Comparison of ENCODE assay signal across 25 cellular contexts in the genomic region with DNA sequence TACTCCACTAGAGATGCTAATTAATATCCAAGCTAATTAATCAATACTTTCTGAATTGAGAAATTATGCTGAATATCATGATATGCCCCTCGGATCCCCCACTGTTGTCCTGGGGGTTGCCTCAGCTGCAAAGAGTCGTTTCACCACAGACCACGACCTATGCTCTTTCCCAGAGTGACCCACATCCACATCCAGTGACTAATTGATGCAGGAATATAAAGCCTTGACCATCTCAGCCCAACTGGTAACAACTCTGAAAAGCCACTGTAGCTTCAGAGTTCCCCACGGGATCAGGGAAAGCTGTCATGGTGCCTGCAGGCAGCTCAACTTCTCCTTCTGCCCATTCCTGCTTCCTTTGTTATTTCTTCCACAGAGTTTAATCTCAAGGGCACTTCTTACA.
"Had no signal": no experiment of that assay in that cellular context is flagged by ENCODE, and none has a peak within 500 bp of the region (broad histone marks: within the 10 kb centered on the region; RNA-seq: fewer than 3 reads in every experiment).

No MANE protein-coding gene starts in this region.

- H3K4me1 ChIP-seq: prostate gland, thyroid gland had no signal

- H3K4me3 ChIP-seq: ovary, prostate gland, thyroid gland had no signal

- H3K27me3 ChIP-seq: ovary, thyroid gland had no signal

- H3K4me3 Mint-ChIP-seq: activated CD4-positive, alpha-beta memory T cell treated with anti-CD3 and anti-CD28 coated beads, Interleukin-2, amount 10 ng/mL, durations not matched to agents 7 days and 5 days; activated CD4-positive, alpha-beta T cell treated with anti-CD3 and anti-CD28 coated beads, Interleukin-2, amount 10 ng/mL, durations not matched to agents 24 days and 14 days; activated naive CD4-positive, alpha-beta T cell treated with anti-CD3 and anti-CD28 coated beads, Interleukin-2, amount 10 ng/mL, durations not matched to agents 7 days and 5 days; activated naive CD8-positive, alpha-beta T cell treated with anti-CD3 and anti-CD28 coated beads, Interleukin-2, amount 50 U/mL, for 24 hours; activated T-cell treated with anti-CD3 and anti-CD28 coated beads, Interleukin-2, amount 50 U/mL, for 72 hours; brain; dendritic cell treated with granulocyte-macrophage colony-stimulating factor and Interleukin-4, amounts not matched to agents 40 ng/mL and 50 ng/mL, for 4 days had no signal

- H3K27me3 Mint-ChIP-seq: activated naive CD4-positive, alpha-beta T cell treated with anti-CD3 and anti-CD28 coated beads, Interleukin-2, amount 10 ng/mL, durations not matched to agents 7 days and 5 days; brain; dendritic cell treated with granulocyte-macrophage colony-stimulating factor and Interleukin-4, amounts not matched to agents 40 ng/mL and 50 ng/mL, for 4 days had no signal

- H3K27ac ChIP-seq: ovary, prostate gland, thyroid gland, VCaP had no signal

- H3K36me3 Mint-ChIP-seq: activated naive CD4-positive, alpha-beta T cell treated with anti-CD3 and anti-CD28 coated beads, Interleukin-2, amount 10 ng/mL, durations not matched to agents 7 days and 5 days; brain had no signal

- H3K9me3 Mint-ChIP-seq: activated CD4-positive, alpha-beta memory T cell treated with anti-CD3 and anti-CD28 coated beads, Interleukin-2, amount 10 ng/mL, durations not matched to agents 7 days and 5 days; activated CD4-positive, alpha-beta T cell treated with anti-CD3 and anti-CD28 coated beads, Interleukin-2, amount 10 ng/mL, durations not matched to agents 24 days and 14 days; activated naive CD4-positive, alpha-beta T cell treated with anti-CD3 and anti-CD28 coated beads, Interleukin-2, amount 10 ng/mL, durations not matched to agents 7 days and 5 days; brain; dendritic cell treated with granulocyte-macrophage colony-stimulating factor and Interleukin-4, amounts not matched to agents 40 ng/mL and 50 ng/mL, for 4 days; natural killer cell treated with Interleukin-12 subunit alpha and Interleukin-12 subunit beta and Interleukin-15 and Interleukin-18, amount 100 ng/mL, for 72 hours had no signal

- ATAC-seq: activated CD4-positive, CD25-positive, alpha-beta regulatory T cell treated with anti-CD3 and anti-CD28 coated beads, Interleukin-2, amount 50 U/mL, for 24 hours; activated naive CD8-positive, alpha-beta T cell treated with anti-CD3 and anti-CD28 coated beads, Interleukin-2, amount 50 U/mL, for 24 hours; activated T-cell treated with anti-CD3 and anti-CD28 coated beads, Interleukin-2, amount 50 U/mL, for 72 hours; left ventricle myocardium superior; natural killer cell treated with Interleukin-12 subunit alpha and Interleukin-12 subunit beta and Interleukin-15 and Interleukin-18, amount 100 ng/mL, for 72 hours; stimulated activated naive CD8-positive, alpha-beta T cell treated with anti-CD3 and anti-CD28 coated beads, Interleukin-15, Interleukin-2, amounts not matched to agents 100 U/mL and 50 U/mL, for 24 hours had no signal

- H3K4me1 Mint-ChIP-seq: activated CD4-positive, alpha-beta T cell treated with anti-CD3 and anti-CD28 coated beads, Interleukin-2, amount 10 ng/mL, durations not matched to agents 24 days and 14 days; activated naive CD4-positive, alpha-beta T cell treated with anti-CD3 and anti-CD28 coated beads, Interleukin-2, amount 10 ng/mL, durations not matched to agents 7 days and 5 days; brain had no signal

- H3K36me3 ChIP-seq: ovary, prostate gland, thyroid gland had no signal

- H3K9me3 ChIP-seq: ovary, prostate gland, thyroid gland had no signal

- DNase-seq: activated CD4-positive, alpha-beta memory T cell treated with anti-CD3 and anti-CD28 coated beads, Interleukin-2, amount 10 ng/mL, durations not matched to agents 7 days and 5 days; activated CD4-positive, alpha-beta T cell treated with anti-CD3 and anti-CD28 coated beads, Interleukin-2, amount 10 ng/mL, durations not matched to agents 24 days and 14 days; activated effector memory CD4-positive, alpha-beta T cell treated with anti-CD3 and anti-CD28 coated beads, Interleukin-2, amount 50 U/mL, for 16 hours; activated naive CD4-positive, alpha-beta T cell treated with anti-CD3 and anti-CD28 coated beads, Interleukin-2, amount 10 ng/mL, durations not matched to agents 7 days and 5 days; activated naive CD8-positive, alpha-beta T cell treated with anti-CD3 and anti-CD28 coated beads, Interleukin-2, amount 50 U/mL, for 24 hours; activated T-cell treated with anti-CD3 and anti-CD28 coated beads, Interleukin-2, amount 50 U/mL, for 72 hours; anterior cingulate cortex; caudate nucleus; effector CD4-positive, alpha-beta T cell; erythroblast; hippocampal formation; left ventricle myocardium superior; midbrain; ovary; stimulated activated CD4-positive, alpha-beta T cell treated with anti-CD3 and anti-CD28 coated beads, Interleukin-4, amount 100 ng/mL, for 24 hours; stimulated activated naive CD8-positive, alpha-beta T cell treated with anti-CD3 and anti-CD28 coated beads, Interleukin-15, Interleukin-2, amounts not matched to agents 100 U/mL and 50 U/mL, for 24 hours; thyroid gland had no signal

- H3K27ac Mint-ChIP-seq: activated CD4-positive, alpha-beta memory T cell treated with anti-CD3 and anti-CD28 coated beads, Interleukin-2, amount 10 ng/mL, durations not matched to agents 7 days and 5 days; activated CD4-positive, alpha-beta T cell treated with anti-CD3 and anti-CD28 coated beads, Interleukin-2, amount 10 ng/mL, durations not matched to agents 24 days and 14 days; activated naive CD4-positive, alpha-beta T cell treated with anti-CD3 and anti-CD28 coated beads, Interleukin-2, amount 10 ng/mL, durations not matched to agents 7 days and 5 days; activated naive CD8-positive, alpha-beta T cell treated with anti-CD3 and anti-CD28 coated beads, Interleukin-2, amount 50 U/mL, for 24 hours; activated T-cell treated with anti-CD3 and anti-CD28 coated beads, Interleukin-2, amount 50 U/mL, for 72 hours; brain; dendritic cell treated with granulocyte-macrophage colony-stimulating factor and Interleukin-4, amounts not matched to agents 40 ng/mL and 50 ng/mL, for 4 days had no signal

- FAIRE-seq: endometrium, frontal cortex had no signal
